ENCODE assay signal across 23 cellular contexts in genomic region chr1:28766532-28767183, GRCh38. TPM values are rescaled to one million over a fixed set of nuclear protein-coding genes. Genes with fewer than 3 reads are reported as not detected.
"Had no signal": no experiment of that assay in that cellular context is flagged by ENCODE, and none has a peak within 500 bp of the region (broad histone marks: within the 10 kb centered on the region; RNA-seq: fewer than 3 reads in every experiment).

No MANE protein-coding gene starts in this region.

- H3K4me2 ChIP-seq: SK-N-SH had no signal

- H3K27ac ChIP-seq: Peyer's patch, RWPE1, SJCRH30 had no signal

- H3K9ac ChIP-seq: SK-N-SH had no signal

- H3K27me3 ChIP-seq: adrenal gland, Peyer's patch, SJCRH30 had no signal

- H3K4me1 ChIP-seq: SJCRH30 had no signal

- H3K9me3 ChIP-seq: adrenal gland, Peyer's patch, SJCRH30, SK-N-SH had no signal

- ATAC-seq: activated CD4-positive, CD25-positive, alpha-beta regulatory T cell treated with anti-CD3 and anti-CD28 coated beads, Interleukin-2, amount 50 U/mL, for 24 hours; activated CD8-positive, alpha-beta T cell treated with anti-CD3 and anti-CD28 coated beads, Interleukin-2, amount 10 ng/mL, durations not matched to agents 7 days and 5 days had no signal

- H3K4me3 ChIP-seq: adrenal gland, Peyer's patch, SJCRH30 had no signal

- H3K27ac Mint-ChIP-seq: activated CD8-positive, alpha-beta T cell treated with anti-CD3 and anti-CD28 coated beads, Interleukin-2, amount 10 ng/mL, durations not matched to agents 7 days and 5 days; activated naive CD4-positive, alpha-beta T cell treated with anti-CD3 and anti-CD28 coated beads for 36 hours; activated naive CD8-positive, alpha-beta T cell treated with anti-CD3 and anti-CD28 coated beads, Interleukin-2, amount 10 ng/mL, durations not matched to agents 7 days and 5 days; activated T-helper 1 cell treated with anti-CD3 and anti-CD28 coated beads, Interleukin-12 subunit alpha, Interleukin-12 subunit beta, Interleukin-2, Interleukin-4 antibody, amounts not matched to agents 30 ng/mL and 10 ng/mL and 1 ng/mL, durations not matched to agents 14 hours and 24 hours and 36 hours had no signal

- H3K27me3 Mint-ChIP-seq: activated naive CD8-positive, alpha-beta T cell treated with anti-CD3 and anti-CD28 coated beads, Interleukin-2, amount 10 ng/mL, durations not matched to agents 7 days and 5 days had no signal

- H3K4me3 Mint-ChIP-seq: activated CD8-positive, alpha-beta T cell treated with anti-CD3 and anti-CD28 coated beads, Interleukin-2, amount 10 ng/mL, durations not matched to agents 7 days and 5 days; activated naive CD4-positive, alpha-beta T cell treated with anti-CD3 and anti-CD28 coated beads for 36 hours; activated naive CD8-positive, alpha-beta T cell treated with anti-CD3 and anti-CD28 coated beads, Interleukin-2, amount 10 ng/mL, durations not matched to agents 7 days and 5 days; activated T-helper 1 cell treated with anti-CD3 and anti-CD28 coated beads, Interleukin-12 subunit alpha, Interleukin-12 subunit beta, Interleukin-2, Interleukin-4 antibody, amounts not matched to agents 30 ng/mL and 10 ng/mL and 1 ng/mL, durations not matched to agents 14 hours and 24 hours and 36 hours had no signal

- H3K9me3 Mint-ChIP-seq: activated naive CD4-positive, alpha-beta T cell treated with anti-CD3 and anti-CD28 coated beads for 36 hours; activated naive CD8-positive, alpha-beta T cell treated with anti-CD3 and anti-CD28 coated beads, Interleukin-2, amount 10 ng/mL, durations not matched to agents 7 days and 5 days; activated T-helper 1 cell treated with anti-CD3 and anti-CD28 coated beads, Interleukin-12 subunit alpha, Interleukin-12 subunit beta, Interleukin-2, Interleukin-4 antibody, amounts not matched to agents 30 ng/mL and 10 ng/mL and 1 ng/mL, durations not matched to agents 14 hours and 24 hours and 36 hours had no signal

- DNase-seq: activated CD4-positive, alpha-beta T cell treated with anti-CD3 and anti-CD28 coated beads for 4 hours; activated CD8-positive, alpha-beta T cell treated with anti-CD3 and anti-CD28 coated beads, Interleukin-2, amount 10 ng/mL, durations not matched to agents 7 days and 5 days; activated effector memory CD4-positive, alpha-beta T cell treated with Interleukin-2 at 50 U/mL for 16 hours; activated naive CD4-positive, alpha-beta T cell treated with anti-CD3 and anti-CD28 coated beads for 36 hours; anterior cingulate cortex; caudate nucleus; Kasumi-1; NCI-H146; NCI-H187 treated with DMSO at 0.1 percent for 48 hours; NCI-H2081 treated with DMSO at 0.1 percent for 48 hours; NCI-H446; NCI-H524; Peyer's patch; Right ventricle myocardium superior; SJCRH30; SK-N-SH; SW 1271 had no signal

RNA-seq across cellular contexts. Expression of gene OPRD1, which starts 45.3 kb away (rescaled TPM):
- total RNA-seq: activated CD8-positive, alpha-beta T cell treated with anti-CD3 and anti-CD28 coated beads, Interleukin-2, amount 10 ng/mL, durations not matched to agents 7 days and 5 days; activated naive CD4-positive, alpha-beta T cell treated with anti-CD3 and anti-CD28 coated beads for 36 hours; activated naive CD8-positive, alpha-beta T cell treated with anti-CD3 and anti-CD28 coated beads, Interleukin-2, amount 10 ng/mL, durations not matched to agents 7 days and 5 days; Right ventricle myocardium superior; T-helper 1 cell treated with Interleukin-12 subunit alpha and Interleukin-12 subunit beta and Interleukin-4 antibody, amounts not matched to agents 30 ng/mL and 1 ng/mL, for 36 hours had no signal
